ENCODE assay signal across 8 cellular contexts in the genomic region with DNA sequence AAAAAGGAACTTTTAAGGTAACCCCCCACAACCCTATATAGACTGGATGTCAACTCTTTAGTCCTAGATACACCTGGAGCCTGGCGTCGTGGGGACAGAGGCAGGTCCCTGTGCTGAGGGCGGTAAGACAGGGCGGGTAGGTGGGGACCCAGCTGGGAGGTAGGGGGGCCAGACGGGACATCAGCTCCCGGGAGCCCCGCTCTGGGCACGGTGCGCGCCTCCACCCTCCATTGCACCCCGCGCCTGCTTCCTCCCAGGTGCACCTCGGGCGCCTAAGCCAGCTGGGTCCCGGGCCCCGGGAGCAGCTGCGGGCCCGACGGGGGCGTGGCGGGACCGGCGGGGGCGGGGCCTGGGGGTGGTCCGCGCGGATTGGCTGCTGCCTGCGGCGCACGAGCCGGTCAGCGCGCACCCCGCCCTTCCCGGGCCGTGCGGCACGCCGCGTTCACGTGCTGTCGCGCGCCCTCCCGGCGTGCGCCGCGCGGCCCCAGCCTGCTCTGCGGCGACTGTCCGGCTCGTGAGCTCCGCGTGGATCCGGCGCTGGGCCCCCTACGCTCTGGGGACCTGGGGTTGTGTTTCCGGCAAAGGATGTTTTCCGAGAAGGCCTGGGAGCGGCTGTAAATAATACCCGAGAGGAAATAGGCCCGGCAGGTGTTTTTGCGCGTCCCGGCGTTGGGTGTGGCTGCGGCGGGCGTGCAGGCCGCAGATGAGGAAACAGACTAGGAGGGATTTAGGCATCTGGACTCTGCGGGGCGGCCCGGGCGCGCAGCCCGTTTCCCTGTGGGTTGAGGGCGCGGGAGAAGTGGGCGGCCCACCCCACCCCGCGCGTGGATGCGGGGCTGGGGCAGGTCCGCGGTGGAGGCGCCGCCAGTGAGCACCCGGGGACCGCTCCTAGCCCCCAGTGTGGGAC. TPM values are rescaled to one million over a fixed set of nuclear protein-coding genes. Genes with fewer than 3 reads are reported as not detected.
A peak's percentile ranks its signal among the peaks of the same experiment; 100 is the strongest.
DNase-seq lines count a peak whose midpoint lies in the region; TF ChIP-seq lines count a peak whose summit lies in the region.

No MANE protein-coding gene starts in this region.

- TF ChIP-seq CTCF in Loucy (conservative IDR thresholded peaks at IDR 0.05; ENCODE audit: low read length): no peak
- no peak for TF ChIP-seq CTCF in cardiac muscle cell (IDR thresholded peaks at IDR 0.05; ENCODE audit: low read depth, low read length)
- TF ChIP-seq CTCF in type B pancreatic cell (conservative IDR thresholded peaks at IDR 0.05): no peak

- H3K27ac Mint-ChIP-seq in activated naive CD8-positive, alpha-beta T cell treated with anti-CD3 and anti-CD28 coated beads for 36 hours: peak overlapping the region; percentile 96
- peak overlapping the region; percentile 90 for H3K27ac Mint-ChIP-seq in type B pancreatic cell

- peak overlapping the region; percentile 77 for H3K4me2 ChIP-seq in Loucy (ENCODE audit: low read depth, low read length, poor library complexity, severe bottlenecking)

- H3F3A ChIP-seq in Loucy (ENCODE audit: low read depth): no peaks in the 10 kb centered on the region

- peaks cover 52% of the 10 kb centered on the region for H3K4me1 Mint-ChIP-seq in activated naive CD8-positive, alpha-beta T cell treated with anti-CD3 and anti-CD28 coated beads for 36 hours
- H3K4me1 Mint-ChIP-seq in type B pancreatic cell (ENCODE audit: unreplicated experiment): peaks cover 26% of the 10 kb centered on the region

- DNase-seq in GOT3 (lab: John Stamatoyannopoulos, UW): peak; percentile 61
- peak; percentile 9 for DNase-seq in SKM-1 (lab: John Stamatoyannopoulos, UW; ENCODE audit: unreplicated experiment)
- DNase-seq in activated naive CD8-positive, alpha-beta T cell treated with anti-CD3 and anti-CD28 coated beads for 36 hours: peak; percentile 97
- DNase-seq in cardiac muscle cell (ENCODE audit: low read depth in 1 of 2, low spot score in 1 of 2): peak; percentile 93 to 94
- DNase-seq in posterior cingulate gyrus: peak; percentile 65 to 98 (median 84)
- peak; percentile 85 for DNase-seq in type B pancreatic cell (ENCODE audit: extremely low spot score, unreplicated experiment)

- H3K9me3 Mint-ChIP-seq in activated naive CD8-positive, alpha-beta T cell treated with anti-CD3 and anti-CD28 coated beads for 36 hours: no peaks in the 10 kb centered on the region
- H3K9me3 Mint-ChIP-seq in type B pancreatic cell: no peaks in the 10 kb centered on the region

- H4K20me1 ChIP-seq in Loucy (ENCODE audit: insufficient read depth, low read length, poor library complexity, severe bottlenecking): peaks cover 6% of the 10 kb centered on the region

- no peaks in the 10 kb centered on the region for H3K27me3 ChIP-seq in Loucy (ENCODE audit: insufficient read depth, low read length, poor library complexity, severe bottlenecking)
- H3K27me3 ChIP-seq in cardiac muscle cell: no peaks in the 10 kb centered on the region

- H3K27me3 Mint-ChIP-seq in activated naive CD8-positive, alpha-beta T cell treated with anti-CD3 and anti-CD28 coated beads for 36 hours: no peaks in the 10 kb centered on the region
- no peaks in the 10 kb centered on the region for H3K27me3 Mint-ChIP-seq in type B pancreatic cell

- intact Hi-C loops in posterior cingulate gyrus (cut with DNase I): loop anchor here (1.0 kb wide), 1 partner anchor 39 kb away; the partner anchor contains the start of gene PFKFB3

- H3K36me3 ChIP-seq in ES-I3 (ENCODE audit: insufficient read depth, low read length) (no peaks in the 10 kb centered on the region), Loucy (ENCODE audit: insufficient read depth, low read length) (no peaks in the 10 kb centered on the region), cardiac muscle cell (no peaks in the 10 kb centered on the region)

- peak overlapping the region; percentile 96 for H3K4me3 Mint-ChIP-seq in activated naive CD8-positive, alpha-beta T cell treated with anti-CD3 and anti-CD28 coated beads for 36 hours
- peak overlapping the region; percentile 94 for H3K4me3 Mint-ChIP-seq in type B pancreatic cell

- no peaks in the 10 kb centered on the region for H3K9me3 ChIP-seq in ES-I3 (ENCODE audit: control insufficient read depth, insufficient read depth, low read length)
- no peaks in the 10 kb centered on the region for H3K9me3 ChIP-seq in Loucy (ENCODE audit: insufficient read depth, low read depth, low read length)
- H3K9me3 ChIP-seq in cardiac muscle cell (ENCODE audit: low read depth): no peaks in the 10 kb centered on the region

- H3K9ac ChIP-seq in ES-I3 (ENCODE audit: low read depth, low read length) (peak overlapping the region; percentile 63; the same call in 1 of the 2 replicates), Loucy (ENCODE audit: low read depth, low read length, poor library complexity, severe bottlenecking) (peak overlapping the region; percentile 97)

- H2AFZ ChIP-seq in Loucy (ENCODE audit: low read length): peak overlapping the region; percentile 77

- H3K36me3 Mint-ChIP-seq in activated naive CD8-positive, alpha-beta T cell treated with anti-CD3 and anti-CD28 coated beads for 36 hours: peaks cover 29% of the 10 kb centered on the region
- peaks cover 9% of the 10 kb centered on the region for H3K36me3 Mint-ChIP-seq in type B pancreatic cell

- H3K4me1 ChIP-seq in ES-I3 (ENCODE audit: insufficient read depth, low read length) (no peaks in the 10 kb centered on the region; the same call in 1 of the 2 replicates), Loucy (ENCODE audit: insufficient read depth, low read length, poor library complexity, severe bottlenecking) (peaks cover 14% of the 10 kb centered on the region), cardiac muscle cell (ENCODE audit: low read depth) (peaks cover 29% of the 10 kb centered on the region)

- no peaks in the 10 kb centered on the region for H3K9me2 ChIP-seq in Loucy (replicated peaks; ENCODE audit: low read depth, low read length)

- H3K27ac ChIP-seq in cardiac muscle cell: peak overlapping the region; percentile 97

- peaks cover 65% of the 10 kb centered on the region for H3K79me2 ChIP-seq in Loucy (ENCODE audit: insufficient read depth, low read length)

- H3K4me3 ChIP-seq in Loucy (ENCODE audit: low read length, poor library complexity, severe bottlenecking) (peak overlapping the region; percentile 88), cardiac muscle cell (peak overlapping the region; percentile 68)

RNA-seq across cellular contexts. Expression of gene PFKFB3, which starts 39.1 kb away (rescaled TPM):
- 10 to 100 TPM; 72.6 to 73.0 TPM for total RNA-seq in activated naive CD8-positive, alpha-beta T cell treated with anti-CD3 and anti-CD28 coated beads for 36 hours
- total RNA-seq in cardiac muscle cell (47.6 and 55.8 TPM in 2 replicates), type B pancreatic cell (ENCODE audit: low replicate concordance) (14.0 and 30.2 TPM in 2 replicates)
- polyA plus RNA-seq in cardiac muscle cell: 37.1 and 47.6 TPM in 2 replicates

Comparison
In these comparisons a context has a peak if more than half of its experiments do, and no peak if none do; other contexts are left out.
1. Peak in every context shown above with its lines: DNase-seq, H3K4me3 ChIP-seq and H3K27ac ChIP-seq.
2. DNase-seq: peak in every context shown above with its lines; median percentile 97 in activated naive CD8-positive, alpha-beta T cell treated with anti-CD3 and anti-CD28 coated beads for 36 hours; 94 in cardiac muscle cell; 85 in type B pancreatic cell; 84 in posterior cingulate gyrus; 61 in GOT3; 9 in SKM-1.